ENCODE assay signal across 1 cellular context in the genomic region with DNA sequence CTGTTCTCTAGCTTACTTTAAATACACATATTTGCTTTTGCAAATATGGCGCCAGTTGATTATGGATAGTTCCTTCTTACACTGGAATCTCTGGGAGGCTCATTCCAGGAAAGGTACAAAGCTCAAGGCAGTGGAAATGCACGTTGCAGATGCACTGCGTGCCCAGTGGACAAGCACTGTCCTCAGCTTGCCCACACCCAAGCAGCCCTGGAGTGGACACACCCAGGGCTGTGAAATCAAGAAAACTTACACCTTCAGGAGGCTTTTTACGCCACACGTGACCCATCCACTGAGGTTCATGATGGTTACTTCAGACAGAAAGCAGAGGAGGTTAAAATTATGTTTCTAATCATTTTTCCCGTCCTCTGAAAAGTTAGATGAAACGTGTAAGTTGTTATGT.
TF ChIP-seq lines count a peak whose summit lies in the region.

No MANE protein-coding gene starts in this region.

TF ChIP-seq in HepG2, 621 proteins besides CTCF, POLR2A, EP300 and RAD21 (continued from another document and continues in another):
- TF ChIP-seq SNAPC2 (CRISPR knock-in tag; IDR thresholded peaks at IDR 0.05) (0 out of 2 replicates have a peak, but pooled peaks have one; percentile 38), NFKBIZ (CRISPR knock-in tag; IDR thresholded peaks at IDR 0.05) (no peak), CREM (IDR thresholded peaks at IDR 0.05) (peak; percentile 60; the same call in 1 of the 2 replicates), CREM (CRISPR knock-in tag; IDR thresholded peaks at IDR 0.05) (no peak), MAFG (CRISPR knock-in tag; IDR thresholded peaks at IDR 0.05) (no peak), ZNF879 (CRISPR knock-in tag; IDR thresholded peaks at IDR 0.05) (no peak), ZNF33B (CRISPR knock-in tag; IDR thresholded peaks at IDR 0.05) (no peak), NPAS2 (CRISPR knock-in tag; IDR thresholded peaks at IDR 0.05; ENCODE audit: borderline replicate concordance) (no peak), FOXJ3 (CRISPR knock-in tag; IDR thresholded peaks at IDR 0.05; ENCODE audit: borderline replicate concordance) (peak; percentile 45; the same call in 1 of the 2 replicates), YY1 (IDR thresholded peaks at IDR 0.05; ENCODE audit: insufficient read depth, insufficient replicate concordance, low read depth, low read length) (no peak), TARDBP (CRISPR knock-in tag; IDR thresholded peaks at IDR 0.05) (peak; percentile 92), TBX2 (CRISPR knock-in tag; IDR thresholded peaks at IDR 0.05; ENCODE audit: borderline replicate concordance) (peak; percentile 86), SRSF1 (optimal IDR thresholded peaks at IDR 0.05; ENCODE audit: low read depth, low read length) (no peak), HNF4A (CRISPR knock-in tag; IDR thresholded peaks at IDR 0.05) (peak; percentile 96), ZNF263 (CRISPR knock-in tag; IDR thresholded peaks at IDR 0.05) (no peak), ZNF460 (CRISPR knock-in tag; IDR thresholded peaks at IDR 0.05; ENCODE audit: borderline replicate concordance) (no peak; the same call in 1 of the 2 replicates), RARG (CRISPR knock-in tag; IDR thresholded peaks at IDR 0.05; ENCODE audit: low read depth) (no peak), IRF2 (CRISPR knock-in tag; IDR thresholded peaks at IDR 0.05) (peak; percentile 76), ARHGAP35 (CRISPR knock-in tag; IDR thresholded peaks at IDR 0.05; ENCODE audit: borderline replicate concordance) (no peak), GATAD2A (CRISPR knock-in tag; IDR thresholded peaks at IDR 0.05) (peak; percentile 91), MED8 (CRISPR knock-in tag; IDR thresholded peaks at IDR 0.05; ENCODE audit: insufficient replicate concordance) (no peak), PCBP2 (optimal IDR thresholded peaks at IDR 0.05; ENCODE audit: low read depth, low read length, poor library complexity, severe bottlenecking) (no peak), BCL6 (CRISPR knock-in tag; IDR thresholded peaks at IDR 0.05) (peak; percentile 98), ISL2 (CRISPR knock-in tag; IDR thresholded peaks at IDR 0.05) (peak; percentile 89), ZNF891 (CRISPR knock-in tag; IDR thresholded peaks at IDR 0.05) (no peak), ZFAT (CRISPR knock-in tag; conservative IDR thresholded peaks at IDR 0.05) (no peak), REL (CRISPR knock-in tag; conservative IDR thresholded peaks at IDR 0.05) (no peak), ZNF441 (CRISPR knock-in tag; IDR thresholded peaks at IDR 0.05; ENCODE audit: borderline replicate concordance) (peak; percentile 63; the same call in 1 of the 2 replicates), MXD4 (CRISPR knock-in tag; IDR thresholded peaks at IDR 0.05) (0 out of 2 replicates have a peak, but pooled peaks have one; percentile 35), HNRNPUL1 (IDR thresholded peaks at IDR 0.05; ENCODE audit: low read depth, low read length) (no peak), ZNF292 (CRISPR knock-in tag; IDR thresholded peaks at IDR 0.05; ENCODE audit: borderline replicate concordance, low read depth) (peak; percentile 28; the same call in 1 of the 2 replicates), SOX6 (IDR thresholded peaks at IDR 0.05) (no peak), SOX6 (CRISPR knock-in tag; IDR thresholded peaks at IDR 0.05) (peak; percentile 91), PHB2 (IDR thresholded peaks at IDR 0.05; ENCODE audit: partially characterized antibody) (no peak), ZFP90 (CRISPR knock-in tag; IDR thresholded peaks at IDR 0.05; ENCODE audit: borderline replicate concordance) (no peak), ZNF235 (CRISPR knock-in tag; IDR thresholded peaks at IDR 0.05; ENCODE audit: borderline replicate concordance) (no peak), NCOA5 (CRISPR knock-in tag; IDR thresholded peaks at IDR 0.05) (no peak), ZNF160 (CRISPR knock-in tag; IDR thresholded peaks at IDR 0.05) (peak; percentile 47; the same call in 1 of the 2 replicates)
- TF ChIP-seq, protein P1, sequence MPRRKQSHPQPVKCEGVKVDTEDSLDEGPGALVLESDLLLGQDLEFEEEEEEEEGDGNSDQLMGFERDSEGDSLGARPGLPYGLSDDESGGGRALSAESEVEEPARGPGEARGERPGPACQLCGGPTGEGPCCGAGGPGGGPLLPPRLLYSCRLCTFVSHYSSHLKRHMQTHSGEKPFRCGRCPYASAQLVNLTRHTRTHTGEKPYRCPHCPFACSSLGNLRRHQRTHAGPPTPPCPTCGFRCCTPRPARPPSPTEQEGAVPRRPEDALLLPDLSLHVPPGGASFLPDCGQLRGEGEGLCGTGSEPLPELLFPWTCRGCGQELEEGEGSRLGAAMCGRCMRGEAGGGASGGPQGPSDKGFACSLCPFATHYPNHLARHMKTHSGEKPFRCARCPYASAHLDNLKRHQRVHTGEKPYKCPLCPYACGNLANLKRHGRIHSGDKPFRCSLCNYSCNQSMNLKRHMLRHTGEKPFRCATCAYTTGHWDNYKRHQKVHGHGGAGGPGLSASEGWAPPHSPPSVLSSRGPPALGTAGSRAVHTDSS (CRISPR knock-in tag; conservative IDR thresholded peaks at IDR 0.05), result no peak
- TF ChIP-seq, protein P2, sequence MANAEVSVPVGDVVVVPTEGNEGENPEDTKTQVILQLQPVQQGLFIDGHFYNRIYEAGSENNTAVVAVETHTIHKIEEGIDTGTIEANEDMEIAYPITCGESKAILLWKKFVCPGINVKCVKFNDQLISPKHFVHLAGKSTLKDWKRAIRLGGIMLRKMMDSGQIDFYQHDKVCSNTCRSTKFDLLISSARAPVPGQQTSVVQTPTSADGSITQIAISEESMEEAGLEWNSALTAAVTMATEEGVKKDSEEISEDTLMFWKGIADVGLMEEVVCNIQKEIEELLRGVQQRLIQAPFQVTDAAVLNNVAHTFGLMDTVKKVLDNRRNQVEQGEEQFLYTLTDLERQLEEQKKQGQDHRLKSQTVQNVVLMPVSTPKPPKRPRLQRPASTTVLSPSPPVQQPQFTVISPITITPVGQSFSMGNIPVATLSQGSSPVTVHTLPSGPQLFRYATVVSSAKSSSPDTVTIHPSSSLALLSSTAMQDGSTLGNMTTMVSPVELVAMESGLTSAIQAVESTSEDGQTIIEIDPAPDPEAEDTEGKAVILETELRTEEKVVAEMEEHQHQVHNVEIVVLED (CRISPR knock-in tag; IDR thresholded peaks at IDR 0.05; ENCODE audit: borderline replicate concordance), result 0 out of 2 replicates have a peak, but pooled peaks have one; percentile 26
- TF ChIP-seq, protein P3, sequence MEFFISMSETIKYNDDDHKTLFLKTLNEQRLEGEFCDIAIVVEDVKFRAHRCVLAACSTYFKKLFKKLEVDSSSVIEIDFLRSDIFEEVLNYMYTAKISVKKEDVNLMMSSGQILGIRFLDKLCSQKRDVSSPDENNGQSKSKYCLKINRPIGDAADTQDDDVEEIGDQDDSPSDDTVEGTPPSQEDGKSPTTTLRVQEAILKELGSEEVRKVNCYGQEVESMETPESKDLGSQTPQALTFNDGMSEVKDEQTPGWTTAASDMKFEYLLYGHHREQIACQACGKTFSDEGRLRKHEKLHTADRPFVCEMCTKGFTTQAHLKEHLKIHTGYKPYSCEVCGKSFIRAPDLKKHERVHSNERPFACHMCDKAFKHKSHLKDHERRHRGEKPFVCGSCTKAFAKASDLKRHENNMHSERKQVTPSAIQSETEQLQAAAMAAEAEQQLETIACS (CRISPR knock-in tag; IDR thresholded peaks at IDR 0.05), result no peak
- TF ChIP-seq, protein P4, sequence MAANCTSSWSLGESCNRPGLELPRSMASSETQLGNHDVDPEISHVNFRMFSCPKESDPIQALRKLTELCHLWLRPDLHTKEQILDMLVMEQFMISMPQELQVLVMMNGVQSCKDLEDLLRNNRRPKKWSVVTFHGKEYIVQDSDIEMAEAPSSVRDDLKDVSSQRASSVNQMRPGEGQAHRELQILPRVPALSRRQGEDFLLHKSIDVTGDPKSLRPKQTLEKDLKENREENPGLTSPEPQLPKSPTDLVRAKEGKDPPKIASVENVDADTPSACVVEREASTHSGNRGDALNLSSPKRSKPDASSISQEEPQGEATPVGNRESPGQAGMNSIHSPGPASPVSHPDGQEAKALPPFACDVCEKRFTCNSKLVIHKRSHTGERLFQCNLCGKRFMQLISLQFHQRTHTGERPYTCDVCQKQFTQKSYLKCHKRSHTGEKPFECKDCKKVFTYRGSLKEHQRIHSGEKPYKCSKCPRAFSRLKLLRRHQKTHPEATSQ (CRISPR knock-in tag; IDR thresholded peaks at IDR 0.05; ENCODE audit: borderline replicate concordance), result peak; percentile 74; the same call in 1 of the 2 replicates
- TF ChIP-seq, protein P5, sequence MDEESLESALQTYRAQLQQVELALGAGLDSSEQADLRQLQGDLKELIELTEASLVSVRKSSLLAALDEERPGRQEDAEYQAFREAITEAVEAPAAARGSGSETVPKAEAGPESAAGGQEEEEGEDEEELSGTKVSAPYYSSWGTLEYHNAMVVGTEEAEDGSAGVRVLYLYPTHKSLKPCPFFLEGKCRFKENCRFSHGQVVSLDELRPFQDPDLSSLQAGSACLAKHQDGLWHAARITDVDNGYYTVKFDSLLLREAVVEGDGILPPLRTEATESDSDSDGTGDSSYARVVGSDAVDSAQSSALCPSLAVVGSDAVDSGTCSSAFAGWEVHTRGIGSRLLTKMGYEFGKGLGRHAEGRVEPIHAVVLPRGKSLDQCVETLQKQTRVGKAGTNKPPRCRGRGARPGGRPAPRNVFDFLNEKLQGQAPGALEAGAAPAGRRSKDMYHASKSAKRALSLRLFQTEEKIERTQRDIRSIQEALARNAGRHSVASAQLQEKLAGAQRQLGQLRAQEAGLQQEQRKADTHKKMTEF (CRISPR knock-in tag; IDR thresholded peaks at IDR 0.05), result peak; percentile 78
- TF ChIP-seq, protein P6, sequence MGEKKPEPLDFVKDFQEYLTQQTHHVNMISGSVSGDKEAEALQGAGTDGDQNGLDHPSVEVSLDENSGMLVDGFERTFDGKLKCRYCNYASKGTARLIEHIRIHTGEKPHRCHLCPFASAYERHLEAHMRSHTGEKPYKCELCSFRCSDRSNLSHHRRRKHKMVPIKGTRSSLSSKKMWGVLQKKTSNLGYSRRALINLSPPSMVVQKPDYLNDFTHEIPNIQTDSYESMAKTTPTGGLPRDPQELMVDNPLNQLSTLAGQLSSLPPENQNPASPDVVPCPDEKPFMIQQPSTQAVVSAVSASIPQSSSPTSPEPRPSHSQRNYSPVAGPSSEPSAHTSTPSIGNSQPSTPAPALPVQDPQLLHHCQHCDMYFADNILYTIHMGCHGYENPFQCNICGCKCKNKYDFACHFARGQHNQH (CRISPR knock-in tag; IDR thresholded peaks at IDR 0.05), result peak; percentile 82; the same call in 1 of the 2 replicates
- TF ChIP-seq, protein P7, sequence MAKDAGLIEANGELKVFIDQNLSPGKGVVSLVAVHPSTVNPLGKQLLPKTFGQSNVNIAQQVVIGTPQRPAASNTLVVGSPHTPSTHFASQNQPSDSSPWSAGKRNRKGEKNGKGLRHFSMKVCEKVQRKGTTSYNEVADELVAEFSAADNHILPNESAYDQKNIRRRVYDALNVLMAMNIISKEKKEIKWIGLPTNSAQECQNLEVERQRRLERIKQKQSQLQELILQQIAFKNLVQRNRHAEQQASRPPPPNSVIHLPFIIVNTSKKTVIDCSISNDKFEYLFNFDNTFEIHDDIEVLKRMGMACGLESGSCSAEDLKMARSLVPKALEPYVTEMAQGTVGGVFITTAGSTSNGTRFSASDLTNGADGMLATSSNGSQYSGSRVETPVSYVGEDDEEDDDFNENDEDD (CRISPR knock-in tag; IDR thresholded peaks at IDR 0.05; ENCODE audit: borderline replicate concordance), result no peak
- TF ChIP-seq, protein P8, sequence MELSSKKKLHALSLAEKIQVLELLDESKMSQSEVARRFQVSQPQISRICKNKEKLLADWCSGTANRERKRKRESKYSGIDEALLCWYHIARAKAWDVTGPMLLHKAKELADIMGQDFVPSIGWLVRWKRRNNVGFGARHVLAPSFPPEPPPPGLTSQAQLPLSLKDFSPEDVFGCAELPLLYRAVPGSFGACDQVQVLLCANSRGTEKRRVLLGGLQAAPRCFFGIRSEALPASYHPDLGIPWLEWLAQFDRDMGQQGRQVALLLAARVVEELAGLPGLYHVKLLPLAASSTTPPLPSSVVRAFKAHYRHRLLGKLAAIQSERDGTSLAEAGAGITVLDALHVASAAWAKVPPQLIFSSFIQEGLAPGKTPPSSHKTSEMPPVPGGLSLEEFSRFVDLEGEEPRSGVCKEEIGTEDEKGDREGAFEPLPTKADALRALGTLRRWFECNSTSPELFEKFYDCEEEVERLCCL (CRISPR knock-in tag; IDR thresholded peaks at IDR 0.05; ENCODE audit: borderline replicate concordance), result no peak
- TF ChIP-seq, protein P9, sequence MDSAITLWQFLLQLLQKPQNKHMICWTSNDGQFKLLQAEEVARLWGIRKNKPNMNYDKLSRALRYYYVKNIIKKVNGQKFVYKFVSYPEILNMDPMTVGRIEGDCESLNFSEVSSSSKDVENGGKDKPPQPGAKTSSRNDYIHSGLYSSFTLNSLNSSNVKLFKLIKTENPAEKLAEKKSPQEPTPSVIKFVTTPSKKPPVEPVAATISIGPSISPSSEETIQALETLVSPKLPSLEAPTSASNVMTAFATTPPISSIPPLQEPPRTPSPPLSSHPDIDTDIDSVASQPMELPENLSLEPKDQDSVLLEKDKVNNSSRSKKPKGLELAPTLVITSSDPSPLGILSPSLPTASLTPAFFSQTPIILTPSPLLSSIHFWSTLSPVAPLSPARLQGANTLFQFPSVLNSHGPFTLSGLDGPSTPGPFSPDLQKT (CRISPR knock-in tag; IDR thresholded peaks at IDR 0.05; ENCODE audit: borderline replicate concordance), result no peak
- TF ChIP-seq, protein P10, sequence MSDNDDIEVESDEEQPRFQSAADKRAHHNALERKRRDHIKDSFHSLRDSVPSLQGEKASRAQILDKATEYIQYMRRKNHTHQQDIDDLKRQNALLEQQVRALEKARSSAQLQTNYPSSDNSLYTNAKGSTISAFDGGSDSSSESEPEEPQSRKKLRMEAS (IDR thresholded peaks at IDR 0.05), result peak; percentile 82
